In genomic region chr20:38155811-38156210, GRCh38 we compare ENCODE assay signal across 27 cellular contexts. TPM values are rescaled to one million over a fixed set of nuclear protein-coding genes. Genes with fewer than 3 reads are reported as not detected.
DNase-seq lines count a peak whose midpoint lies in the region; ATAC-seq, FAIRE-seq and TF ChIP-seq lines count a peak whose summit lies in the region.
"Had no signal": no experiment of that assay in that cellular context is flagged by ENCODE, and none has a peak within 500 bp of the region (broad histone marks: within the 10 kb centered on the region; RNA-seq: fewer than 3 reads in every experiment).

No MANE protein-coding gene starts in this region.

- CTCF ChIA-PET in endothelial cell of umbilical vein (lab: Charles Lee) = interaction anchor here (1.8 to 4.1 kb wide), 7 partner anchors 8 to 98 kb away, joined by 5 to 27 read pairs (median 15); no protein-coding TSS in a partner anchor

- H3K27me3 ChIP-seq in endothelial cell of umbilical vein (ENCODE audit: control insufficient read depth in 2 of 2, insufficient read depth in 2 of 2, low read length in 2 of 2) (no peaks in the 10 kb centered on the region), mesenchymal stem cell (ENCODE audit: control insufficient read depth in 1 of 2, insufficient read depth in 1 of 2, low read length in 2 of 2) (no peaks in the 10 kb centered on the region), tibial artery (no peaks in the 10 kb centered on the region)

- ATAC-seq in Right ventricle myocardium superior (ENCODE audit: poor library complexity) = no peak
- no peak for ATAC-seq in GM18873 (IDR thresholded peaks at IDR 0.05; ENCODE audit: low FRiP score, unreplicated experiment)
- no peak for ATAC-seq in HG02798 (IDR thresholded peaks at IDR 0.05; ENCODE audit: poor library complexity, unreplicated experiment)
- ATAC-seq: esophagus mucosa; GM12878; left lobe of liver; stimulated activated naive B cell treated with anti-CD40 and anti-IgM and Interleukin-4, amounts not matched to agents 10 μg/mL and 1 μg/mL and 100 μg/mL, for 72 hours had no signal

- POLR2A ChIA-PET in endothelial cell of umbilical vein (lab: Charles Lee) = interaction anchor here (1.6 to 1.7 kb wide), 2 partner anchors 10 to 12 kb away, joined by 5 to 8 read pairs; no protein-coding TSS in a partner anchor

- peaks cover 93% of the 10 kb centered on the region for H3K4me1 ChIP-seq in endothelial cell of umbilical vein (ENCODE audit: control insufficient read depth, extremely low read depth, insufficient read depth, low read length)
- peaks cover 22% of the 10 kb centered on the region for H3K4me1 ChIP-seq in mesenchymal stem cell (ENCODE audit: control insufficient read depth, insufficient read depth, low read depth, low read length)
- H3K4me1 ChIP-seq in tibial artery = peaks cover 10 to 90% (median 72%) of the 10 kb centered on the region in 4 donors

- dilution Hi-C loops in endothelial cell of umbilical vein (cut with MboI; ENCODE audit: extremely low pct_ligation_motif_present, low sequenced_read_pairs) = no loop called here

- no peak for TF ChIP-seq POLR2A in endothelial cell of umbilical vein (IDR thresholded peaks at IDR 0.05; ENCODE audit: low read depth, low read length)

- H3K4me2 ChIP-seq in endothelial cell of umbilical vein (ENCODE audit: insufficient read depth, low read length) (no peak overlapping the region), mesenchymal stem cell (ENCODE audit: low read length, poor library complexity, severe bottlenecking) (no peak overlapping the region)

- peak overlapping the region; percentile 70 for H4K91ac ChIP-seq in mesenchymal stem cell (ENCODE audit: low read length)

- peak overlapping the region; percentile 25 for H3K9ac ChIP-seq in endothelial cell of umbilical vein (replicated peaks; ENCODE audit: extremely low read depth, insufficient read depth, low read length)
- no peak overlapping the region for H3K9ac ChIP-seq in mesenchymal stem cell (ENCODE audit: low read length)

- H3K9me3 ChIP-seq in endothelial cell of umbilical vein (replicated peaks; ENCODE audit: control insufficient read depth, insufficient read depth, low read length) (no peaks in the 10 kb centered on the region), mesenchymal stem cell (ENCODE audit: control insufficient read depth, low read length) (no peaks in the 10 kb centered on the region), tibial artery (no peaks in the 10 kb centered on the region)

- H3K4me3 ChIP-seq in endothelial cell of umbilical vein (replicated peaks in 1 of 3; ENCODE audit: insufficient read depth in 1 of 3, low read depth in 1 of 3, low read length in 3 of 3) (no peak overlapping the region), mesenchymal stem cell (ENCODE audit: insufficient read depth in 1 of 2, low read depth in 1 of 2, low read length in 2 of 2) (no peak overlapping the region), tibial artery (no peak overlapping the region)
- H3K4me3 ChIP-seq: GM12878 had no signal

- H3K27ac ChIP-seq in endothelial cell of umbilical vein (ENCODE audit: insufficient read depth, low read depth, low read length) (peak overlapping the region; percentile 100), mesenchymal stem cell (ENCODE audit: low read length, poor library complexity, severe bottlenecking) (no peak overlapping the region), tibial artery (peak overlapping the region; percentile 84 to 89)
- H3K27ac ChIP-seq: HL-60 had no signal

- BruUV-seq in endothelial cell of umbilical vein (replicated peaks; lab: Mats Ljungman, UMichigan) = no TSS peak

- no peaks in the 10 kb centered on the region for H3K9me1 ChIP-seq in endothelial cell of umbilical vein (replicated peaks; ENCODE audit: control insufficient read depth, extremely low read depth, insufficient read depth, low read length)

- H2AFZ ChIP-seq in endothelial cell of umbilical vein (ENCODE audit: low read depth, low read length) = no peak overlapping the region
- no peak overlapping the region for H2AFZ ChIP-seq in mesenchymal stem cell (ENCODE audit: low read depth, low read length)

- no peak overlapping the region for H2BK120ac ChIP-seq in mesenchymal stem cell (ENCODE audit: low read depth, low read length)

- no peaks in the 10 kb centered on the region for H4K20me1 ChIP-seq in endothelial cell of umbilical vein (replicated peaks; ENCODE audit: control insufficient read depth, extremely low read depth, insufficient read depth, low read length)

- TF ChIP-seq CTCF in endothelial cell of umbilical vein (IDR thresholded peaks at IDR 0.05; ENCODE audit: extremely low read depth in 1 of 2, insufficient read depth in 1 of 2, low read depth in 1 of 2, low read length in 2 of 2) (no peak), tibial artery (IDR thresholded peaks at IDR 0.05) (no peak)

- H3K36me3 ChIP-seq in endothelial cell of umbilical vein (ENCODE audit: control insufficient read depth in 2 of 2, extremely low read depth in 1 of 2, insufficient read depth in 2 of 2, low read length in 2 of 2) (peaks cover 38 to 53% of the 10 kb centered on the region in 2 experiments), mesenchymal stem cell (ENCODE audit: control insufficient read depth in 1 of 2, insufficient read depth in 2 of 2, low read depth in 1 of 2, low read length in 2 of 2) (peaks cover 0 to 5% of the 10 kb centered on the region in 2 experiments), tibial artery (peaks cover 49 to 67% (median 63%) of the 10 kb centered on the region in 3 donors)

- peak overlapping the region; percentile 10 to 20 for H2BK12ac ChIP-seq in mesenchymal stem cell (ENCODE audit: low read length in 2 of 2)

- no peak overlapping the region for H2BK5ac ChIP-seq in mesenchymal stem cell (ENCODE audit: low read depth, low read length, poor library complexity, severe bottlenecking)

- H3K23ac ChIP-seq in mesenchymal stem cell (ENCODE audit: low read length in 2 of 2) = no peak overlapping the region

- peaks cover 62% of the 10 kb centered on the region for H3K79me2 ChIP-seq in endothelial cell of umbilical vein (ENCODE audit: control insufficient read depth, insufficient read depth, low read length)

- 98% methylated on average over 10 of the region's 13 CpGs for WGBS in mesenchymal stem cell

- H3K79me1 ChIP-seq in mesenchymal stem cell (replicated peaks; ENCODE audit: low read length, poor library complexity, severe bottlenecking) = no peaks in the 10 kb centered on the region

- no peak overlapping the region for H2AK5ac ChIP-seq in mesenchymal stem cell (ENCODE audit: low read length, severe bottlenecking)

- no peak for FAIRE-seq in endothelial cell of umbilical vein (lab: Jason Lieb, UNC)
- FAIRE-seq: frontal cortex, GM12878 had no signal

- no peak overlapping the region for H3K4ac ChIP-seq in mesenchymal stem cell (ENCODE audit: low read depth in 1 of 2, low read length in 2 of 2)

- H3K14ac ChIP-seq in mesenchymal stem cell (ENCODE audit: low read length in 2 of 2) = no peak overlapping the region

- H3K18ac ChIP-seq in mesenchymal stem cell (ENCODE audit: low read depth in 1 of 2, low read length in 2 of 2) = peak overlapping the region in 1 of 2 experiments; percentile 1

- peak; percentile 31 for DNase-seq in Right ventricle myocardium superior
- DNase-seq in cardiac septum (ENCODE audit: low spot score) = no peak
- no peak for DNase-seq in endothelial cell of umbilical vein (ENCODE audit: low read depth, low spot score)
- DNase-seq in mesenchymal stem cell = no peak
- no peak for DNase-seq in tibial artery
- DNase-seq in activated CD4-positive, CD25-positive, alpha-beta regulatory T cell treated with anti-CD3 and anti-CD28 coated beads, Interleukin-2, amount 50 U/mL, for 72 hours = no peak
- DNase-seq: 8988T; activated CD4-positive, alpha-beta T cell treated with anti-CD3 and anti-CD28 coated beads, Interleukin-2, amount 50 U/mL, for 4 hours; activated naive CD4-positive, alpha-beta T cell treated with anti-CD3 and anti-CD28 coated beads for 36 hours; CD4-positive, alpha-beta T cell; effector memory CD4-positive, alpha-beta T cell; GOT3; HFFc6; hypothalamus; immature natural killer cell; NCI-H526; NK-92 treated with Interleukin-12 subunit alpha and Interleukin-12 subunit beta, amount 100 ng/mL, for 24 hours; stimulated activated CD4-positive, alpha-beta T cell treated with anti-CD3 and anti-CD28 coated beads, Interleukin-15, amount 100 ng/mL, for 24 hours; stimulated activated naive B cell treated with anti-CD40 and anti-IgM and Interleukin-4, amounts not matched to agents 10 μg/mL and 1 μg/mL and 100 μg/mL, for 72 hours had no signal

- intact Hi-C loops in Right ventricle myocardium superior (cut with DNase I) = no loop called here
- intact Hi-C loops in cardiac septum (cut with DNase I) = no loop called here
- intact Hi-C loops in endothelial cell of umbilical vein (cut with micrococcal nuclease) = no loop called here
- intact Hi-C loops in tibial artery (cut with DNase I; ENCODE audit: low total_unique reads) = no loop called here

- H2BK15ac ChIP-seq in mesenchymal stem cell (ENCODE audit: low read depth, poor library complexity, severe bottlenecking) = peak overlapping the region; percentile 27

- no peak overlapping the region for H4K8ac ChIP-seq in mesenchymal stem cell (ENCODE audit: low read length)

TF ChIP-seq in endothelial cell of umbilical vein, 7 proteins besides CTCF, POLR2A, EP300 and RAD21 (continues in another document):
- TF ChIP-seq EZH2 (IDR thresholded peaks at IDR 0.05; ENCODE audit: borderline replicate concordance, low read depth, low read length, severe bottlenecking) = no peak
- TF ChIP-seq POLR2AphosphoS5 (IDR thresholded peaks at IDR 0.05; ENCODE audit: insufficient read depth, low read depth, low read length) = peak; percentile 13
- TF ChIP-seq MAX (IDR thresholded peaks at IDR 0.05; ENCODE audit: insufficient read depth, insufficient read length) = no peak
- no peak for TF ChIP-seq GATA2 (IDR thresholded peaks at IDR 0.05; ENCODE audit: insufficient read depth, insufficient read length, low read depth, low read length)
- TF ChIP-seq FOS (IDR thresholded peaks at IDR 0.05; ENCODE audit: borderline replicate concordance, insufficient read depth, low read length) = no peak
- no peak for TF ChIP-seq MYC (IDR thresholded peaks at IDR 0.05; ENCODE audit: low read depth, low read length)

RNA-seq across cellular contexts. Expression of gene TGM2, which starts 9.3 kb away (rescaled TPM):
- total RNA-seq in Right ventricle myocardium superior (469 TPM), cardiac septum (792 TPM), endothelial cell of umbilical vein (708 and 868 TPM in 2 replicates)
- polyA plus RNA-seq in endothelial cell of umbilical vein = 810 and 861 TPM in 2 replicates
- 710 and 739 TPM in 2 replicates for polyA plus RNA-seq in endothelial cell of umbilical vein (2011; cell fraction: cytosol; rRNA removed)
- polyA plus RNA-seq in endothelial cell of umbilical vein (2011; cell fraction: nucleus; rRNA removed) = 680 and 705 TPM in 2 replicates
- polyA plus RNA-seq in endothelial cell of umbilical vein (2012) = 931 and 1,022 TPM in 2 replicates
- 986 and 1,245 TPM in 2 replicates for polyA minus RNA-seq in endothelial cell of umbilical vein
- 21.3 TPM for polyA minus RNA-seq in endothelial cell of umbilical vein (2011; cell fraction: cytosol; rRNA and poly(A)+ RNA removed)
- 361 and 435 TPM in 2 replicates for polyA minus RNA-seq in endothelial cell of umbilical vein (2011; cell fraction: nucleus; rRNA and poly(A)+ RNA removed)
- 537 TPM for polyA plus RNA-seq in mesenchymal stem cell (2013, experiment 1 of 2)
- polyA plus RNA-seq in mesenchymal stem cell (2013, experiment 2 of 2) = 530 TPM
- total RNA-seq: activated naive CD4-positive, alpha-beta T cell treated with anti-CD3 and anti-CD28 coated beads for 36 hours; activated T-helper 1 cell treated with anti-CD3 and anti-CD28 coated beads, Interleukin-12 subunit alpha, Interleukin-12 subunit beta, Interleukin-2, Interleukin-4 antibody, amounts not matched to agents 30 ng/mL and 10 ng/mL and 1 ng/mL, durations not matched to agents 14 hours and 24 hours and 36 hours had no signal
- polyA plus RNA-seq: immature natural killer cell had no signal
